In the genomic region with DNA sequence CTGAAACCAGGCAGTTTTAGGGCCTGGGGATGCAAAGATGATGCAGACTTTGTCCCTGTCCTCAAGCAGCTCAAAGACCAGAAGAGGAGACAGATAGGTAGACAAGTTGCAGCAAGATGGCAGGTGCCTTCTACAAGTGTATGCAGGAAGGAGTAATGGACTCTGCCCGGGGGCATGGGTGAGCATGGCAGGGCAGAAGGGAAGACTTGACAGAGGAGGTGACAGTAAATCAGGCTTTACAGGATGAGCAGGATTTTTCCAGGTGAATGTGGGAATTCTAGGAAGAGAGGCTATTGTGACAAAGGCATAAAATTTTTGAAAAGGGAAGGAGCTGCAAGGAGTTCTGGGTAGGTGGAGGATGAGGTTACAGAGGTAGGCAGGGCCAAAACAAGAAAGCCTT, we compare ENCODE assay signal across 20 cellular contexts. TPM values are rescaled to one million over a fixed set of nuclear protein-coding genes. Genes with fewer than 3 reads are reported as not detected.
DNase-seq lines count a peak whose midpoint lies in the region; ATAC-seq and TF ChIP-seq lines count a peak whose summit lies in the region.
"Had no signal": no experiment of that assay in that cellular context is flagged by ENCODE, and none has a peak within 500 bp of the region (broad histone marks: within the 10 kb centered on the region; RNA-seq: fewer than 3 reads in every experiment).

No MANE protein-coding gene starts in this region.

- no peak overlapping the region for H4K12ac ChIP-seq in trophoblast cell (ENCODE audit: low read depth, low read length)

- TF ChIP-seq CTCF in RWPE2 (IDR thresholded peaks at IDR 0.05; ENCODE audit: poor library complexity, severe bottlenecking) (no peak), fibroblast of the aortic adventitia (IDR thresholded peaks at IDR 0.05; ENCODE audit: insufficient read depth, low read length) (no peak), tibial artery (IDR thresholded peaks at IDR 0.05) (no peak)

- H3K4me1 ChIP-seq in RWPE2 (ENCODE audit: insufficient read depth, poor library complexity, severe bottlenecking) (peaks cover 18% of the 10 kb centered on the region), trophoblast cell (ENCODE audit: control insufficient read depth in 1 of 2, insufficient read depth in 2 of 2, low read length in 2 of 2) (peaks cover 1 to 6% of the 10 kb centered on the region in 2 experiments), tibial artery (peaks cover 0 to 74% (median 6%) of the 10 kb centered on the region in 4 donors), HAP-1 (no peaks in the 10 kb centered on the region)
- H3K4me1 ChIP-seq: BE2C, Caco-2 had no signal

- no peak overlapping the region for H3K4me2 ChIP-seq in trophoblast cell (ENCODE audit: low read length)

- no peaks in the 10 kb centered on the region for H3K27me3 ChIP-seq in RWPE2 (ENCODE audit: insufficient read depth, poor library complexity, severe bottlenecking)
- H3K27me3 ChIP-seq in trophoblast cell (ENCODE audit: insufficient read depth, low read length) = peaks cover 5% of the 10 kb centered on the region
- H3K27me3 ChIP-seq in tibial artery = no peaks in the 10 kb centered on the region
- H3K27me3 ChIP-seq in HAP-1 (ENCODE audit: low read depth) = peaks cover 13% of the 10 kb centered on the region

- H2BK5ac ChIP-seq in trophoblast cell (ENCODE audit: low read depth, low read length, poor library complexity) = no peak overlapping the region

- H3K79me2 ChIP-seq in trophoblast cell (ENCODE audit: control insufficient read depth, insufficient read depth, low read length, poor library complexity) = no peaks in the 10 kb centered on the region

- no peak overlapping the region for H2BK120ac ChIP-seq in trophoblast cell (ENCODE audit: insufficient read depth, low read length, poor library complexity)

- no peak overlapping the region for H3K23ac ChIP-seq in trophoblast cell (ENCODE audit: low read length)

- H3K4me3 ChIP-seq in RWPE2 (ENCODE audit: severe bottlenecking) = no peak overlapping the region
- peak overlapping the region; percentile 11 for H3K4me3 ChIP-seq in fibroblast of the aortic adventitia (ENCODE audit: low read depth, low read length)
- H3K4me3 ChIP-seq in trophoblast cell (ENCODE audit: low read depth, low read length) = no peak overlapping the region
- H3K4me3 ChIP-seq in tibial artery = no peak overlapping the region
- H3K4me3 ChIP-seq in HAP-1 = no peak overlapping the region
- H3K4me3 ChIP-seq: K562 had no signal

- H3K9ac ChIP-seq in trophoblast cell (ENCODE audit: low read length) = no peak overlapping the region

- no peak for DNase-seq in RWPE2 (ENCODE audit: low spot score)
- no peak for DNase-seq in fibroblast of the aortic adventitia (ENCODE audit: low read depth)
- DNase-seq in trophoblast cell = peak; percentile 83 to 94
- no peak for DNase-seq in tibial artery
- no peak for DNase-seq in NCI-H82 treated with DMSO at 0.1 percent for 48 hours (lab: John Stamatoyannopoulos, UW; ENCODE audit: unreplicated experiment)
- DNase-seq in HAP-1 (ENCODE audit: low spot score in 2 of 2) = no peak
- DNase-seq in NK-92 treated with Interleukin-12 subunit alpha and Interleukin-12 subunit beta, amount 100 ng/mL, for 24 hours (lab: John Stamatoyannopoulos, UW) = no peak
- DNase-seq: ACHN; BE2C; C1 segment of cervical spinal cord; Caco-2; CD4-positive, CD25-positive, alpha-beta regulatory T cell; DMS153; DMS79; GF-D8; GOT3; H7 had no signal

- no peak overlapping the region for H3K18ac ChIP-seq in trophoblast cell (ENCODE audit: low read length)

- H2AFZ ChIP-seq in trophoblast cell (ENCODE audit: insufficient read depth, low read length, poor library complexity) = no peak overlapping the region

- intact Hi-C loops in tibial artery (cut with DNase I; ENCODE audit: low total_unique reads) = no loop called here

- H3K14ac ChIP-seq in trophoblast cell (ENCODE audit: low read length) = no peak overlapping the region

- no CpG with 5 or more reads among the region's 1 CpG for WGBS in trophoblast cell (ENCODE audit: extremely low coverage, insufficient coverage, insufficient read length)

- no peak for ATAC-seq in RWPE2 (ENCODE audit: low read depth)
- ATAC-seq in GM18861 (IDR thresholded peaks at IDR 0.05; ENCODE audit: unreplicated experiment) = no peak
- ATAC-seq: K562 had no signal

- H3K9me3 ChIP-seq in RWPE2 (ENCODE audit: severe bottlenecking) = no peaks in the 10 kb centered on the region
- H3K9me3 ChIP-seq in trophoblast cell (ENCODE audit: insufficient read depth, low read depth, low read length) = no peaks in the 10 kb centered on the region
- H3K9me3 ChIP-seq in tibial artery = no peaks in the 10 kb centered on the region
- no peaks in the 10 kb centered on the region for H3K9me3 ChIP-seq in HAP-1
- H3K9me3 ChIP-seq: BE2C, Caco-2 had no signal

- H4K8ac ChIP-seq in trophoblast cell (ENCODE audit: low read depth, low read length) = no peak overlapping the region

- in situ Hi-C loops in HAP-1 (cut with MboI; ENCODE audit: low sequenced_read_pairs) = no loop called here

- H2BK12ac ChIP-seq in trophoblast cell (ENCODE audit: low read length) = no peak overlapping the region

- no peak overlapping the region for H2AK5ac ChIP-seq in trophoblast cell (ENCODE audit: low read length)

- no peak overlapping the region for H4K91ac ChIP-seq in trophoblast cell (ENCODE audit: low read depth, low read length)

- no peak overlapping the region for H3K4ac ChIP-seq in trophoblast cell (ENCODE audit: low read depth, low read length)

- H3K79me1 ChIP-seq in trophoblast cell (ENCODE audit: low read length) = no peaks in the 10 kb centered on the region

- H3K27ac ChIP-seq in RWPE2 (ENCODE audit: poor library complexity, severe bottlenecking) (peak overlapping the region; percentile 21), trophoblast cell (ENCODE audit: low read depth, low read length) (no peak overlapping the region), tibial artery (peak overlapping the region; percentile 25 to 88)

- H3K36me3 ChIP-seq in RWPE2 (ENCODE audit: low read depth) (peaks cover 81% of the 10 kb centered on the region), trophoblast cell (ENCODE audit: control insufficient read depth in 1 of 2, insufficient read depth in 2 of 2, low read length in 2 of 2) (no peaks in the 10 kb centered on the region), tibial artery (peaks cover 8 to 19% (median 16%) of the 10 kb centered on the region in 3 donors), HAP-1 (replicated peaks) (no peaks in the 10 kb centered on the region)
- H3K36me3 ChIP-seq: BE2C had no signal

RNA-seq across cellular contexts. Expression of a gene that starts 4.7 kb away (rescaled TPM):
- total RNA-seq in fibroblast of the aortic adventitia (ENCODE audit: low replicate concordance) = 652 and 1,009 TPM in 2 replicates
- polyA plus RNA-seq in trophoblast cell (2013) = 6.6 and 7.5 TPM in 2 replicates
- total RNA-seq: Caco-2; CD4-positive, CD25-positive, alpha-beta regulatory T cell; HT-29 had no signal
- polyA plus RNA-seq: CD4-positive, CD25-positive, alpha-beta regulatory T cell had no signal

Comparison
In these comparisons a context has a peak if more than half of its experiments do, and no peak if none do; other contexts are left out.
1. DNase-seq: peak in trophoblast cell (2 of 2); none in RWPE2 (single experiment), fibroblast of the aortic adventitia (single experiment), tibial artery (0 of 2), NCI-H82 treated with DMSO at 0.1 percent for 48 hours (single experiment), HAP-1 (0 of 2) and NK-92 treated with Interleukin-12 subunit alpha and Interleukin-12 subunit beta, amount 100 ng/mL, for 24 hours (single experiment).